2 cellular contexts compared by ENCODE assay signal in genomic region chr12:7694556-7694955, GRCh38.
TF ChIP-seq lines count a peak whose summit lies in the region.

No MANE protein-coding gene starts in this region.

TF ChIP-seq in endothelial cell of umbilical vein, 7 proteins besides CTCF, POLR2A, EP300 and RAD21:
- TF ChIP-seq MAX (IDR thresholded peaks at IDR 0.05; ENCODE audit: insufficient read depth, insufficient read length): no peak
- no peak for TF ChIP-seq JUN (IDR thresholded peaks at IDR 0.05; ENCODE audit: borderline replicate concordance, insufficient read depth, insufficient read length, low read depth)
- TF ChIP-seq GATA2 (IDR thresholded peaks at IDR 0.05; ENCODE audit: insufficient read depth, insufficient read length, low read depth, low read length): no peak
- TF ChIP-seq FOS (IDR thresholded peaks at IDR 0.05; ENCODE audit: borderline replicate concordance, insufficient read depth, low read length): no peak
- no peak for TF ChIP-seq EZH2 (IDR thresholded peaks at IDR 0.05; ENCODE audit: borderline replicate concordance, low read depth, low read length, severe bottlenecking)
- no peak for TF ChIP-seq MYC (IDR thresholded peaks at IDR 0.05; ENCODE audit: low read depth, low read length)
- TF ChIP-seq POLR2AphosphoS5 (IDR thresholded peaks at IDR 0.05; ENCODE audit: insufficient read depth, low read depth, low read length): no peak

TF ChIP-seq in HEK293T, 16 proteins besides CTCF, POLR2A, EP300 and RAD21:
- TF ChIP-seq ZNF384 (IDR thresholded peaks at IDR 0.05) (no peak), CTBP1 (IDR thresholded peaks at IDR 0.05; ENCODE audit: borderline replicate concordance) (no peak), LEF1 (IDR thresholded peaks at IDR 0.05; ENCODE audit: borderline replicate concordance) (no peak), SP1 (IDR thresholded peaks at IDR 0.05) (no peak), HDGF (IDR thresholded peaks at IDR 0.05; ENCODE audit: borderline replicate concordance) (no peak)
